10 cellular contexts compared by ENCODE assay signal in the genomic region with DNA sequence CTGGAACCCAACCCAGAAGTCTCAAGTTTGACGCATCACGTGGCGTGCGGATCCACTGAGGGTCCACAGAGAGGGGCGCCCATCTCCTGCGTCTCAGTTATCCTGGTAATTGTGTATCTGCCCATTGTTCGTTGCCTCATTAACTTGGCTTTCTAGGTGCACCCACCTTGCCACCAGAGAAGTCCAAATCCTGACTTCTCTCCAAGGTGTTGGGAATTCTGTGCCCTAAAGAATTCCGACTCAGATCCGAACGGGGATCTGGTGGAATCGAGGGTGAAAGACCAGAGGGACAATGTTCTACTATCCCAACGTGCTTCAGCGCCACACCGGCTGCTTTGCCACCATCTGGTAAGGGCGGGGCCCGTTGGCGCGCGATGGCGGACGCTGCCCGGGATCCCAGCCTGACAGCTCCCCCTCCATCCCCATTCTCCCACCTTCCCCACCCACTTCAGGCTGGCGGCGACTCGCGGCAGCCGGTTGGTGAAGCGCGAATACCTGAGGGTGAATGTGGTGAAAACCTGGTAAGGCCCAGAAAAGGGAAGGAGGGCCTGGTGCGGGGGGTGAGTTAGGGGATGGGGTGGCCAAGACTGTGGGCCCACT. TPM values are rescaled to one million over a fixed set of nuclear protein-coding genes. Genes with fewer than 3 reads are reported as not detected.
DNase-seq lines count a peak whose midpoint lies in the region; ATAC-seq and TF ChIP-seq lines count a peak whose summit lies in the region.
"Had no signal": no experiment of that assay in that cellular context is flagged by ENCODE, and none has a peak within 500 bp of the region (broad histone marks: within the 10 kb centered on the region; RNA-seq: fewer than 3 reads in every experiment).

No MANE protein-coding gene starts in this region.

- no peaks in the 10 kb centered on the region for H3K9me3 ChIP-seq in body of pancreas
- H3K9me3 ChIP-seq: SJCRH30 had no signal

- H3K27ac Mint-ChIP-seq in naive B cell = peak overlapping the region in 4 of 6 donors; percentile 24 to 82 (median 72)

- H3K27me3 Mint-ChIP-seq in naive B cell = no peaks in the 10 kb centered on the region

- H3K36me3 ChIP-seq in body of pancreas (replicated peaks in 1 of 2; ENCODE audit: insufficient read depth in 1 of 2, low read depth in 2 of 2) = peaks cover 0 to 2% of the 10 kb centered on the region in 2 donors
- H3K36me3 ChIP-seq: SJCRH30 had no signal

- CTCF ChIA-PET in AG04449 (lab: Yijun Ruan, JAX) = interaction anchor here (0.6 to 2.5 kb wide), 2 partner anchors 12 to 22 kb away, joined by 3 to 23 read pairs; partner anchors contain the start of gene IRF9

- H3K27me3 ChIP-seq in body of pancreas = no peaks in the 10 kb centered on the region
- H3K27me3 ChIP-seq: SJCRH30 had no signal

- intact Hi-C loops in body of pancreas (cut with DNase I) = no loop called here

- no peak for TF ChIP-seq POLR2A in body of pancreas (IDR thresholded peaks at IDR 0.05)

- DNase-seq in AG04449 (ENCODE audit: low read depth, low spot score) (no peak), choroid plexus epithelial cell (ENCODE audit: low read depth) (no peak), naive B cell (no peak), body of pancreas (no peak), kidney tubule cell (ENCODE audit: low spot score) (no peak), 8988T (no peak)
- DNase-seq: SJCRH30 had no signal

- H3K4me3 ChIP-seq in AG04449 (ENCODE audit: low read depth, low read length) (peak overlapping the region; percentile 45), choroid plexus epithelial cell (ENCODE audit: low read depth, low read length) (peak overlapping the region; percentile 73), body of pancreas (no peak overlapping the region)
- H3K4me3 ChIP-seq: SJCRH30 had no signal

- peak overlapping the region; percentile 78 to 95 (median 93) for H3K4me3 Mint-ChIP-seq in naive B cell

- H3K4me1 ChIP-seq in body of pancreas = no peaks in the 10 kb centered on the region
- H3K4me1 ChIP-seq: SJCRH30 had no signal

- peaks cover 23 to 34% (median 26%) of the 10 kb centered on the region in 3 donors for H3K4me1 Mint-ChIP-seq in naive B cell

- H3K27ac ChIP-seq in body of pancreas = peak overlapping the region in 1 of 4 donors; percentile 5
- H3K27ac ChIP-seq: SJCRH30 had no signal

- H3K9me3 Mint-ChIP-seq in naive B cell = no peaks in the 10 kb centered on the region
- H3K9me3 Mint-ChIP-seq: dendritic cell treated with granulocyte-macrophage colony-stimulating factor and Interleukin-4, amounts not matched to agents 40 ng/mL and 50 ng/mL, for 4 days had no signal

- TF ChIP-seq CTCF in AG04449 (IDR thresholded peaks at IDR 0.05; ENCODE audit: insufficient read depth, low read length, missing control alignments) (no peak), choroid plexus epithelial cell (conservative IDR thresholded peaks at IDR 0.05; ENCODE audit: low read depth, low read length) (no peak), body of pancreas (IDR thresholded peaks at IDR 0.05) (no peak)

- POLR2A ChIA-PET in AG04449 (lab: Yijun Ruan, JAX) = interaction anchor here (1.5 kb wide), 1 partner anchor 10 kb away, joined by 5 read pairs; the partner anchor contains the start of gene IRF9

- peaks cover 10 to 17% of the 10 kb centered on the region in 2 donors for H3K36me3 Mint-ChIP-seq in naive B cell

- ATAC-seq in GM19328 (IDR thresholded peaks at IDR 0.05; ENCODE audit: unreplicated experiment) (peak; percentile 18), naive B cell (ENCODE audit: low read depth in 2 of 2) (peak in 1 of 2 donors; percentile 1), body of pancreas (no peak), HG03045 (IDR thresholded peaks at IDR 0.05; ENCODE audit: unreplicated experiment) (no peak)

- WGBS in body of pancreas, 2 donors = 58 to 70% methylated on average over 21 to 30 of the region's 30 CpGs

RNA-seq across cellular contexts. Expression of gene REC8, which starts 0.5 kb away (rescaled TPM):
- polyA plus RNA-seq in naive B cell (ENCODE audit: low read depth in 6 of 6) = 1 to 10 TPM; 3.6 to 9.6 (median 6.9) TPM
- total RNA-seq in body of pancreas = 1 to 10 TPM; 7.8 to 8.9 TPM

RNA-seq across cellular contexts. Expression of gene IRF9, which starts 11.3 kb away (rescaled TPM):
- 100 to 1,000 TPM in 3 of 6 donors, 10 to 100 TPM in 3; 86.7 to 140 (median 97.2) TPM for polyA plus RNA-seq in naive B cell (ENCODE audit: low read depth in 6 of 6)
- total RNA-seq in body of pancreas = 10 to 100 TPM; 12.5 to 21.5 TPM

RNA-seq across cellular contexts. Expression of gene IPO4, which starts 16.3 kb away (rescaled TPM):
- 10 to 100 TPM in 5 of 6 donors, 1 to 10 TPM in 1; 5.4 to 19.0 (median 12.6) TPM for polyA plus RNA-seq in naive B cell (ENCODE audit: low read depth in 6 of 6)
- total RNA-seq in body of pancreas = 10 to 100 TPM; 30.4 to 73.5 TPM

RNA-seq across cellular contexts. Expression of gene TM9SF1, which starts 22.9 kb away (rescaled TPM):
- polyA plus RNA-seq in naive B cell (ENCODE audit: low read depth in 6 of 6) = 10 to 100 TPM; 34.5 to 43.9 (median 37.0) TPM
- total RNA-seq in body of pancreas = 10 to 100 TPM; 57.9 to 59.7 TPM

RNA-seq across cellular contexts. Expression of gene RNF31, which starts 25.1 kb away (rescaled TPM):
- 10 to 100 TPM; 21.0 to 47.2 (median 32.1) TPM for polyA plus RNA-seq in naive B cell (ENCODE audit: low read depth in 6 of 6)
- 10 to 100 TPM; 38.1 to 83.1 TPM for total RNA-seq in body of pancreas

Comparison
In these comparisons a context has a peak if more than half of its experiments do, and no peak if none do; other contexts are left out.
1. H3K4me3 ChIP-seq: peak in AG04449 (single experiment) and choroid plexus epithelial cell (single experiment); none in body of pancreas (0 of 2).